In genomic region chr17:17681744-17682292, GRCh38 we compare ENCODE assay signal across 8 cellular contexts. TPM values are rescaled to one million over a fixed set of nuclear protein-coding genes. Genes with fewer than 3 reads are reported as not detected.
DNase-seq lines count a peak whose midpoint lies in the region; ATAC-seq and TF ChIP-seq lines count a peak whose summit lies in the region.

No MANE protein-coding gene starts in this region.

- H3K4me1 ChIP-seq in uterus: peaks cover 19 to 22% of the 10 kb centered on the region in 2 donors

- no peaks in the 10 kb centered on the region for H3K36me3 ChIP-seq in uterus

- H3K27me3 Mint-ChIP-seq in activated CD8-positive, alpha-beta memory T cell treated with anti-CD3 and anti-CD28 coated beads, Interleukin-2, amount 10 ng/mL, durations not matched to agents 7 days and 5 days: peaks cover 13% of the 10 kb centered on the region
- H3K27me3 Mint-ChIP-seq in natural killer cell (ENCODE audit: low read depth in 2 of 2): peaks cover 0 to 3% of the 10 kb centered on the region in 2 donors

- TF ChIP-seq CTCF in epithelial cell of proximal tubule (conservative IDR thresholded peaks at IDR 0.05; ENCODE audit: low read depth, low read length) (no peak), natural killer cell (IDR thresholded peaks at IDR 0.05) (no peak), uterus (IDR thresholded peaks at IDR 0.05) (no peak)

- H3K4me3 Mint-ChIP-seq in activated CD8-positive, alpha-beta memory T cell treated with anti-CD3 and anti-CD28 coated beads, Interleukin-2, amount 10 ng/mL, durations not matched to agents 7 days and 5 days: peak overlapping the region; percentile 85
- H3K4me3 Mint-ChIP-seq in natural killer cell: peak overlapping the region; percentile 93

- intact Hi-C loops in natural killer cell (cut with micrococcal nuclease) (loop anchor here (1.0 to 5.0 kb wide), 5 partner anchors 71 to 355 kb away; partner anchors contain the start of genes ATPAF2, DRC3, GID4 and TOM1L2), uterus (cut with DNase I; ENCODE audit: low total_unique reads) (no loop called here)

- CTCF ChIA-PET in activated CD8-positive, alpha-beta memory T cell treated with anti-CD3 and anti-CD28 coated beads, Interleukin-2, amount 10 ng/mL, durations not matched to agents 7 days and 5 days (lab: Charles Lee): interaction anchor here (0.6 to 2.7 kb wide), 27 partner anchors 8 to 354 kb away, joined by 3 to 17 read pairs (median 4); no protein-coding TSS in a partner anchor

- no peaks in the 10 kb centered on the region for H3K36me3 Mint-ChIP-seq in activated CD8-positive, alpha-beta memory T cell treated with anti-CD3 and anti-CD28 coated beads, Interleukin-2, amount 10 ng/mL, durations not matched to agents 7 days and 5 days
- no peaks in the 10 kb centered on the region for H3K36me3 Mint-ChIP-seq in natural killer cell

- H3K27ac ChIP-seq in uterus: peak overlapping the region; percentile 91 to 98

- peak; percentile 57 for DNase-seq in activated CD8-positive, alpha-beta memory T cell treated with anti-CD3 and anti-CD28 coated beads, Interleukin-2, amount 10 ng/mL, durations not matched to agents 7 days and 5 days
- DNase-seq in activated CD8-positive, alpha-beta memory T cell treated with anti-CD3 and anti-CD28 coated beads for 24 hours: no peak
- peak; percentile 27 to 40 for DNase-seq in activated CD4-positive, alpha-beta T cell treated with anti-CD3 and anti-CD28 coated beads, Interleukin-2, amount 50 U/mL, for 4 hours
- DNase-seq in epithelial cell of proximal tubule (ENCODE audit: low read depth): no peak
- DNase-seq in natural killer cell: peak; percentile 48
- peak; percentile 55 for DNase-seq in uterus
- DNase-seq in AG20443 (ENCODE audit: low spot score): no peak

- H3K4me1 Mint-ChIP-seq in activated CD8-positive, alpha-beta memory T cell treated with anti-CD3 and anti-CD28 coated beads, Interleukin-2, amount 10 ng/mL, durations not matched to agents 7 days and 5 days: peaks cover 36% of the 10 kb centered on the region
- peaks cover 29 to 32% of the 10 kb centered on the region in 2 donors for H3K4me1 Mint-ChIP-seq in natural killer cell

- ATAC-seq in activated CD8-positive, alpha-beta memory T cell treated with anti-CD3 and anti-CD28 coated beads, Interleukin-2, amount 10 ng/mL, durations not matched to agents 7 days and 5 days: peak; percentile 54
- ATAC-seq in HG03520 (IDR thresholded peaks at IDR 0.05; ENCODE audit: unreplicated experiment) (peak; percentile 3), natural killer cell (peak; percentile 25 to 38 (median 36))

- H3K9me3 ChIP-seq in uterus: no peaks in the 10 kb centered on the region

- H3K27ac Mint-ChIP-seq in activated CD8-positive, alpha-beta memory T cell treated with anti-CD3 and anti-CD28 coated beads, Interleukin-2, amount 10 ng/mL, durations not matched to agents 7 days and 5 days: peak overlapping the region; percentile 83
- H3K27ac Mint-ChIP-seq in natural killer cell: peak overlapping the region; percentile 91 to 96

- no peak for TF ChIP-seq POLR2A in uterus (IDR thresholded peaks at IDR 0.05)

- H3K27me3 ChIP-seq in uterus: no peaks in the 10 kb centered on the region

- H3K4me3 ChIP-seq in epithelial cell of proximal tubule (ENCODE audit: low read depth, low read length) (peak overlapping the region; percentile 85), uterus (peak overlapping the region; percentile 60 to 71)

- no peaks in the 10 kb centered on the region for H3K9me3 Mint-ChIP-seq in activated CD8-positive, alpha-beta memory T cell treated with anti-CD3 and anti-CD28 coated beads, Interleukin-2, amount 10 ng/mL, durations not matched to agents 7 days and 5 days (ENCODE audit: low read depth)
- no peaks in the 10 kb centered on the region for H3K9me3 Mint-ChIP-seq in natural killer cell

RNA-seq across cellular contexts. Expression of gene RAI1, which starts 0.6 kb away (rescaled TPM):
- total RNA-seq in activated CD8-positive, alpha-beta memory T cell treated with anti-CD3 and anti-CD28 coated beads, Interleukin-2, amount 10 ng/mL, durations not matched to agents 7 days and 5 days: 10 to 100 TPM; 17.4 to 24.4 TPM
- total RNA-seq in epithelial cell of proximal tubule (13.7 and 22.7 TPM in 2 replicates), natural killer cell (10 to 100 TPM; 39.8 to 55.0 (median 49.4) TPM), uterus (10 to 100 TPM in 3 of 4 donors, 1 to 10 TPM in 1; 10.0 to 66.1 (median 15.3) TPM)

Comparison
In these comparisons a context has a peak if more than half of its experiments do, and no peak if none do; other contexts are left out.
1. DNase-seq: peak in activated CD8-positive, alpha-beta memory T cell treated with anti-CD3 and anti-CD28 coated beads, Interleukin-2, amount 10 ng/mL, durations not matched to agents 7 days and 5 days (single experiment), activated CD4-positive, alpha-beta T cell treated with anti-CD3 and anti-CD28 coated beads, Interleukin-2, amount 50 U/mL, for 4 hours (2 of 2), natural killer cell (single experiment) and uterus (2 of 2); none in activated CD8-positive, alpha-beta memory T cell treated with anti-CD3 and anti-CD28 coated beads for 24 hours (single experiment), epithelial cell of proximal tubule (single experiment) and AG20443 (single experiment).
2. ATAC-seq: peak in every context shown above with its lines; median percentile 54 in activated CD8-positive, alpha-beta memory T cell treated with anti-CD3 and anti-CD28 coated beads, Interleukin-2, amount 10 ng/mL, durations not matched to agents 7 days and 5 days; 36 in natural killer cell; 3 in HG03520.